In the genomic region with DNA sequence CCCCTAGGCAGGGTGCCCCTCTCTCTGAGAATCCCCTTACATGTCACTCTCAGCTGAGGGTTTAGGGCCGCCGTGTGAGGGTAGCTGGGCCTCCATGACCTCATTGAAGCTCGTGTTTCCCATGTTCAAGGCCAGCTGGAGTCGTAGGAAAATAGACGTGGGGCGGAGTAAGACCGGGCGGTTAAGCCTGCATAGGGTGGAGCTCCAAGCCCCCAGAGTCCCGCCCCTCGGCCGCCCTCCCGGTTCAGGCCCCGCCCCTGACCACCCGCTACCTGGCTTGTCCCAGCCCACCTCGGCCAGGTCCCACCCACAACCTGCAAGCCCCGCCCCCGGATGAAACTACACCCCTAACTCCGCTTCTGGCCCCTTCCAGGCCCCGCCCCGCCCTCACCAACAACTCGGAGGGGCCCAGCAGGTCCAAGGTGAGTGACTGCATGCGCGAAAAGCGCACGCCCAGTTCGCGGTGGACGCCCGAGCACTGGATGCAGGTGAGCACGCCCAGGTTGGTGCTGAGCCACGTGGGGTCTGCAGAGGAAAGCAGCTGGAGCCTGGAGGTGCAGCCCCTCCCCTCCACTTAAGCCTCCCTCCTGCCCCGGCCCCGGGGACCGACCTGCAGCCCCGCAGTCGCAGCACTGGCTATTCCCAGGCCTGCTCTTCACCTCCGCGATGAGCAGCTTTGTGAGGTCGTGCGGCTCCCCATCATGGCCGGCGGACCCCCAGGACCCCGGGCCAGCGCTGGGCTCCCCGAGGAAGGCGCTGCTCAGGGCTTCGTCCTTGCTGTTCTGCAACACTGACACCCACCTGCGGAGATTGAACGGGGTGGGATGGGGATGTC, we compare ENCODE assay signal across 1 cellular context.
TF ChIP-seq lines count a peak whose summit lies in the region.

No MANE protein-coding gene starts in this region.

TF ChIP-seq in K562, 482 proteins besides CTCF, POLR2A, EP300 and RAD21:
- no peak for TF ChIP-seq ZFP30 (CRISPR knock-in tag; IDR thresholded peaks at IDR 0.05; ENCODE audit: borderline replicate concordance)
- TF ChIP-seq ZNF778 (CRISPR knock-in tag; IDR thresholded peaks at IDR 0.05), result no peak
- no peak for TF ChIP-seq ARID1B (IDR thresholded peaks at IDR 0.05)
- TF ChIP-seq KLF1 (tag; IDR thresholded peaks at IDR 0.05), result no peak
- TF ChIP-seq KLF16 (IDR thresholded peaks at IDR 0.05), result no peak
- TF ChIP-seq JUND (IDR thresholded peaks at IDR 0.05; ENCODE audit: borderline replicate concordance, low read depth, low read length), result 0 out of 2 replicates have a peak, but pooled peaks have one; percentile 7
- TF ChIP-seq JUND (tag; IDR thresholded peaks at IDR 0.05; ENCODE audit: borderline replicate concordance, low read depth, low read length), result no peak
- TF ChIP-seq, protein P1, sequence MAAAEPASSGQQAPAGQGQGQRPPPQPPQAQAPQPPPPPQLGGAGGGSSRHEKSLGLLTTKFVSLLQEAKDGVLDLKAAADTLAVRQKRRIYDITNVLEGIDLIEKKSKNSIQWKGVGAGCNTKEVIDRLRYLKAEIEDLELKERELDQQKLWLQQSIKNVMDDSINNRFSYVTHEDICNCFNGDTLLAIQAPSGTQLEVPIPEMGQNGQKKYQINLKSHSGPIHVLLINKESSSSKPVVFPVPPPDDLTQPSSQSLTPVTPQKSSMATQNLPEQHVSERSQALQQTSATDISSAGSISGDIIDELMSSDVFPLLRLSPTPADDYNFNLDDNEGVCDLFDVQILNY (CRISPR knock-in tag; IDR thresholded peaks at IDR 0.05), result no peak
- TF ChIP-seq GABPB1 (CRISPR knock-in tag; IDR thresholded peaks at IDR 0.05), result no peak
- TF ChIP-seq CBFA2T2 (conservative IDR thresholded peaks at IDR 0.05), result no peak
- TF ChIP-seq, protein P2, sequence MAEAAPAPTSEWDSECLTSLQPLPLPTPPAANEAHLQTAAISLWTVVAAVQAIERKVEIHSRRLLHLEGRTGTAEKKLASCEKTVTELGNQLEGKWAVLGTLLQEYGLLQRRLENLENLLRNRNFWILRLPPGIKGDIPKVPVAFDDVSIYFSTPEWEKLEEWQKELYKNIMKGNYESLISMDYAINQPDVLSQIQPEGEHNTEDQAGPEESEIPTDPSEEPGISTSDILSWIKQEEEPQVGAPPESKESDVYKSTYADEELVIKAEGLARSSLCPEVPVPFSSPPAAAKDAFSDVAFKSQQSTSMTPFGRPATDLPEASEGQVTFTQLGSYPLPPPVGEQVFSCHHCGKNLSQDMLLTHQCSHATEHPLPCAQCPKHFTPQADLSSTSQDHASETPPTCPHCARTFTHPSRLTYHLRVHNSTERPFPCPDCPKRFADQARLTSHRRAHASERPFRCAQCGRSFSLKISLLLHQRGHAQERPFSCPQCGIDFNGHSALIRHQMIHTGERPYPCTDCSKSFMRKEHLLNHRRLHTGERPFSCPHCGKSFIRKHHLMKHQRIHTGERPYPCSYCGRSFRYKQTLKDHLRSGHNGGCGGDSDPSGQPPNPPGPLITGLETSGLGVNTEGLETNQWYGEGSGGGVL (CRISPR knock-in tag; IDR thresholded peaks at IDR 0.05), result no peak
- TF ChIP-seq SNIP1 (IDR thresholded peaks at IDR 0.05; ENCODE audit: low read depth), result no peak
- no peak for TF ChIP-seq ZNF507 (tag; conservative IDR thresholded peaks at IDR 0.05)
- no peak for TF ChIP-seq ZNF668 (CRISPR knock-in tag; IDR thresholded peaks at IDR 0.05)
- TF ChIP-seq TARDBP (IDR thresholded peaks at IDR 0.05), result no peak
- TF ChIP-seq, protein P3, sequence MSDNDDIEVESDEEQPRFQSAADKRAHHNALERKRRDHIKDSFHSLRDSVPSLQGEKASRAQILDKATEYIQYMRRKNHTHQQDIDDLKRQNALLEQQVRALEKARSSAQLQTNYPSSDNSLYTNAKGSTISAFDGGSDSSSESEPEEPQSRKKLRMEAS (CRISPR knock-in tag; IDR thresholded peaks at IDR 0.05), result 0 out of 2 replicates have a peak, but pooled peaks have one; percentile 25
- 0 out of 2 replicates have a peak, but pooled peaks have one; percentile 21 for TF ChIP-seq DPF2 (IDR thresholded peaks at IDR 0.05)
- no peak for TF ChIP-seq FOS (IDR thresholded peaks at IDR 0.05; ENCODE audit: extremely low read depth, insufficient read length)
- peak; percentile 20 for TF ChIP-seq RBM22 (IDR thresholded peaks at IDR 0.05; ENCODE audit: low read depth, low read length, poor library complexity, severe bottlenecking)
- no peak for TF ChIP-seq ZNF764 (CRISPR knock-in tag; IDR thresholded peaks at IDR 0.05; ENCODE audit: low read depth)
- TF ChIP-seq CREM (IDR thresholded peaks at IDR 0.05; ENCODE audit: low read depth), result 0 out of 2 replicates have a peak, but pooled peaks have one; percentile 4
- TF ChIP-seq ATF7 (IDR thresholded peaks at IDR 0.05), result peak; percentile 65; the same call in 1 of the 2 replicates
- TF ChIP-seq GTF2F1 (IDR thresholded peaks at IDR 0.05; ENCODE audit: low read depth, low read length), result no peak
- TF ChIP-seq, protein P4, sequence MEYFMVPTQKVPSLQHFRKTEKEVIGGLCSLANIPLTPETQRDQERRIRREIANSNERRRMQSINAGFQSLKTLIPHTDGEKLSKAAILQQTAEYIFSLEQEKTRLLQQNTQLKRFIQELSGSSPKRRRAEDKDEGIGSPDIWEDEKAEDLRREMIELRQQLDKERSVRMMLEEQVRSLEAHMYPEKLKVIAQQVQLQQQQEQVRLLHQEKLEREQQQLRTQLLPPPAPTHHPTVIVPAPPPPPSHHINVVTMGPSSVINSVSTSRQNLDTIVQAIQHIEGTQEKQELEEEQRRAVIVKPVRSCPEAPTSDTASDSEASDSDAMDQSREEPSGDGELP (CRISPR knock-in tag; IDR thresholded peaks at IDR 0.05; ENCODE audit: borderline replicate concordance), result peak; percentile 65
- TF ChIP-seq ZBTB7A (IDR thresholded peaks at IDR 0.05; ENCODE audit: borderline replicate concordance, control insufficient read depth, low read depth, low read length), result no peak; the same call in 1 of the 2 replicates
- no peak for TF ChIP-seq NCOR1 (IDR thresholded peaks at IDR 0.05)
- TF ChIP-seq PRPF4 (IDR thresholded peaks at IDR 0.05; ENCODE audit: insufficient read depth, low read depth, low read length, poor library complexity, severe bottlenecking), result no peak
- TF ChIP-seq, protein P5, sequence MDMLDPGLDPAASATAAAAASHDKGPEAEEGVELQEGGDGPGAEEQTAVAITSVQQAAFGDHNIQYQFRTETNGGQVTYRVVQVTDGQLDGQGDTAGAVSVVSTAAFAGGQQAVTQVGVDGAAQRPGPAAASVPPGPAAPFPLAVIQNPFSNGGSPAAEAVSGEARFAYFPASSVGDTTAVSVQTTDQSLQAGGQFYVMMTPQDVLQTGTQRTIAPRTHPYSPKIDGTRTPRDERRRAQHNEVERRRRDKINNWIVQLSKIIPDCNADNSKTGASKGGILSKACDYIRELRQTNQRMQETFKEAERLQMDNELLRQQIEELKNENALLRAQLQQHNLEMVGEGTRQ (CRISPR knock-in tag; IDR thresholded peaks at IDR 0.05), result no peak
- TF ChIP-seq FIP1L1 (IDR thresholded peaks at IDR 0.05; ENCODE audit: low read depth, low read length, poor library complexity, severe bottlenecking), result peak; percentile 33
- TF ChIP-seq, protein P6, sequence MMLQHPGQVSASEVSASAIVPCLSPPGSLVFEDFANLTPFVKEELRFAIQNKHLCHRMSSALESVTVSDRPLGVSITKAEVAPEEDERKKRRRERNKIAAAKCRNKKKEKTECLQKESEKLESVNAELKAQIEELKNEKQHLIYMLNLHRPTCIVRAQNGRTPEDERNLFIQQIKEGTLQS (IDR thresholded peaks at IDR 0.05), result peak; percentile 55
- TF ChIP-seq, protein P6 (CRISPR knock-in tag; conservative IDR thresholded peaks at IDR 0.05), result no peak
- no peak for TF ChIP-seq KDM4B (IDR thresholded peaks at IDR 0.05; ENCODE audit: borderline replicate concordance in 2 of 2, low read depth in 1 of 2)
- no peak for TF ChIP-seq FOXK2 (conservative IDR thresholded peaks at IDR 0.05 in 1 of 2, IDR thresholded peaks at IDR 0.05 in 1 of 2; ENCODE audit: low read depth in 2 of 2)
- peak; percentile 24 for TF ChIP-seq PCBP1 (IDR thresholded peaks at IDR 0.05; ENCODE audit: low read depth, low read length, poor library complexity, severe bottlenecking)
- no peak for TF ChIP-seq SRSF3 (IDR thresholded peaks at IDR 0.05; ENCODE audit: insufficient read depth, low read length)
